13 cellular contexts compared by ENCODE assay signal in genomic region chr17:83064732-83065659, GRCh38. TPM values are rescaled to one million over a fixed set of nuclear protein-coding genes. Genes with fewer than 3 reads are reported as not detected.
A peak's percentile ranks its signal among the peaks of the same experiment; 100 is the strongest.
DNase-seq lines count a peak whose midpoint lies in the region; ATAC-seq, FAIRE-seq and TF ChIP-seq lines count a peak whose summit lies in the region.
"Had no signal": no experiment of that assay in that cellular context is flagged by ENCODE, and none has a peak within 500 bp of the region (broad histone marks: within the 10 kb centered on the region; RNA-seq: fewer than 3 reads in every experiment).

No MANE protein-coding gene starts in this region.

- peaks cover 0 to 12% (median 7%) of the 10 kb centered on the region in 4 donors for H3K4me1 Mint-ChIP-seq in CD4-positive, CD25-positive, alpha-beta regulatory T cell

- no peaks in the 10 kb centered on the region for H3K36me3 Mint-ChIP-seq in CD4-positive, CD25-positive, alpha-beta regulatory T cell
- H3K36me3 Mint-ChIP-seq: naive thymus-derived CD4-positive, alpha-beta T cell had no signal

- no peaks in the 10 kb centered on the region for H3K9me3 ChIP-seq in CD4-positive, CD25-positive, alpha-beta regulatory T cell (ENCODE audit: control insufficient read depth in 2 of 2, low read length in 2 of 2)
- H3K9me3 ChIP-seq in pancreas: no peaks in the 10 kb centered on the region

- peak overlapping the region in 1 of 4 donors; percentile 39 for H3K4me3 Mint-ChIP-seq in CD4-positive, CD25-positive, alpha-beta regulatory T cell
- H3K4me3 Mint-ChIP-seq: dendritic cell treated with granulocyte-macrophage colony-stimulating factor and Interleukin-4, amounts not matched to agents 40 ng/mL and 50 ng/mL, for 4 days; naive thymus-derived CD4-positive, alpha-beta T cell had no signal

- H3K9me3 Mint-ChIP-seq in CD4-positive, CD25-positive, alpha-beta regulatory T cell: no peaks in the 10 kb centered on the region
- H3K9me3 Mint-ChIP-seq: activated T-helper 2 cell treated with anti-CD3 and anti-CD28 coated beads, Interferon-gamma antibody, Interleukin-2, Interleukin-4, amounts not matched to agents 10 μg/mL and 5 μg/mL and 100 μg/mL, durations not matched to agents 14 hours and 24 hours and 36 hours; dendritic cell treated with granulocyte-macrophage colony-stimulating factor and Interleukin-4, amounts not matched to agents 40 ng/mL and 50 ng/mL, for 4 days; naive thymus-derived CD4-positive, alpha-beta T cell had no signal

- DNase-seq in CD4-positive, CD25-positive, alpha-beta regulatory T cell: peak in 1 of 3 donors; percentile 0
- DNase-seq in M059J (ENCODE audit: low read depth) (peak; percentile 37), foreskin keratinocyte (peak in 1 of 2 donors; percentile 20), pancreas (peak; percentile 49 to 85 (median 80)), GF-D8 (lab: John Stamatoyannopoulos, UW) (no peak), NOMO-1 (lab: John Stamatoyannopoulos, UW; ENCODE audit: unreplicated experiment in 2 of 2) (no peak), GM20000 (ENCODE audit: low spot score) (no peak), CD1c-positive myeloid dendritic cell (ENCODE audit: extremely low spot score) (no peak)
- DNase-seq: NCI-H774 had no signal

- peaks cover 4% of the 10 kb centered on the region for H3K27me3 Mint-ChIP-seq in CD4-positive, CD25-positive, alpha-beta regulatory T cell

- no peak overlapping the region for H3K4me3 ChIP-seq in CD4-positive, CD25-positive, alpha-beta regulatory T cell (ENCODE audit: low read depth, low read length)
- no peak overlapping the region for H3K4me3 ChIP-seq in pancreas

- intact Hi-C loops in pancreas (cut with DNase I): no loop called here

- FAIRE-seq in pancreas (lab: Jason Lieb, UNC): no peak

- no peak overlapping the region for H3K27ac ChIP-seq in CD4-positive, CD25-positive, alpha-beta regulatory T cell (ENCODE audit: insufficient read depth, low read length, poor library complexity, severe bottlenecking)
- H3K27ac ChIP-seq in foreskin keratinocyte: no peak overlapping the region
- H3K27ac ChIP-seq in pancreas: no peak overlapping the region
- H3K27ac ChIP-seq: KMS-11 had no signal

- 68 to 72% methylated on average over 37 of the region's 37 CpGs for WGBS in pancreas, 2 donors

- H3K27ac Mint-ChIP-seq in CD4-positive, CD25-positive, alpha-beta regulatory T cell: peak overlapping the region in 2 of 3 donors; percentile 16 to 52
- H3K27ac Mint-ChIP-seq: activated T-helper 2 cell treated with anti-CD3 and anti-CD28 coated beads, Interferon-gamma antibody, Interleukin-2, Interleukin-4, amounts not matched to agents 10 μg/mL and 5 μg/mL and 100 μg/mL, durations not matched to agents 14 hours and 24 hours and 36 hours; dendritic cell treated with granulocyte-macrophage colony-stimulating factor and Interleukin-4, amounts not matched to agents 40 ng/mL and 50 ng/mL, for 4 days had no signal

- H3K27me3 ChIP-seq in CD4-positive, CD25-positive, alpha-beta regulatory T cell (ENCODE audit: control insufficient read depth, insufficient read depth, low read length): no peaks in the 10 kb centered on the region
- H3K27me3 ChIP-seq in foreskin keratinocyte (peaks cover 10% of the 10 kb centered on the region), pancreas (no peaks in the 10 kb centered on the region)

- H3K4me1 ChIP-seq in CD4-positive, CD25-positive, alpha-beta regulatory T cell (ENCODE audit: control insufficient read depth, insufficient read depth, low read length, poor library complexity, severe bottlenecking): peaks cover 13% of the 10 kb centered on the region
- no peaks in the 10 kb centered on the region for H3K4me1 ChIP-seq in foreskin keratinocyte
- H3K4me1 ChIP-seq in pancreas: peaks cover 0 to 5% (median 0%) of the 10 kb centered on the region in 3 donors

- ATAC-seq in CD4-positive, CD25-positive, alpha-beta regulatory T cell (ENCODE audit: low read depth in 2 of 2): no peak
- ATAC-seq in foreskin keratinocyte: peak; percentile 23
- ATAC-seq in pancreas: peak; percentile 58 to 85 (median 80)
- ATAC-seq: naive thymus-derived CD4-positive, alpha-beta T cell had no signal

- TF ChIP-seq CTCF in foreskin keratinocyte (conservative IDR thresholded peaks at IDR 0.05) (no peak), pancreas (IDR thresholded peaks at IDR 0.05) (no peak), GM20000 (IDR thresholded peaks at IDR 0.05; ENCODE audit: extremely low read depth, missing control alignments) (no peak)

- H3K36me3 ChIP-seq in CD4-positive, CD25-positive, alpha-beta regulatory T cell (ENCODE audit: control insufficient read depth, insufficient read depth, low read length): no peaks in the 10 kb centered on the region
- no peaks in the 10 kb centered on the region for H3K36me3 ChIP-seq in pancreas

RNA-seq across cellular contexts. Expression of gene METRNL, which starts 14.4 kb away (rescaled TPM):
- total RNA-seq in CD4-positive, CD25-positive, alpha-beta regulatory T cell: 22.7 TPM
- 1 to 10 TPM in 1 of 4 donors, under 1 TPM in 3; 0.47 to 3.1 (median 0.74) TPM for polyA plus RNA-seq in CD4-positive, CD25-positive, alpha-beta regulatory T cell
- total RNA-seq in M059J (2014; rRNA removed; shearing (Covaris generic)): 37.6 and 42.7 TPM in 2 replicates
- total RNA-seq in foreskin keratinocyte (1.4 and 2.0 TPM in 2 replicates), pancreas (10 to 100 TPM; 11.1 to 28.3 (median 16.2) TPM)
- polyA plus RNA-seq in foreskin keratinocyte (2.0 and 3.6 TPM in 2 replicates), pancreas (10 to 100 TPM; 18.9 to 20.8 TPM)
- polyA plus RNA-seq: naive thymus-derived CD4-positive, alpha-beta T cell had no signal

Comparison
In these comparisons a context has a peak if more than half of its experiments do, and no peak if none do; other contexts are left out.
1. ATAC-seq: peak in foreskin keratinocyte (single experiment) and pancreas (4 of 4); none in CD4-positive, CD25-positive, alpha-beta regulatory T cell (0 of 2).
2. DNase-seq: peak in M059J (single experiment) and pancreas (6 of 6); none in GF-D8 (single experiment), NOMO-1 (0 of 2), GM20000 (single experiment) and CD1c-positive myeloid dendritic cell (single experiment).